ENCODE assay signal across 1 cellular context in genomic region chr19:40274585-40275544, GRCh38.
TF ChIP-seq lines count a peak whose summit lies in the region.

No MANE protein-coding gene starts in this region.

TF ChIP-seq in GM12878, 131 proteins besides CTCF, POLR2A, EP300 and RAD21:
- TF ChIP-seq REST (IDR thresholded peaks at IDR 0.05; ENCODE audit: low read depth, low read length) (no peak), GABPA (IDR thresholded peaks at IDR 0.05; ENCODE audit: low read depth) (no peak), SPI1 (IDR thresholded peaks at IDR 0.05; ENCODE audit: borderline replicate concordance, insufficient read depth, low read depth, low read length) (0 out of 2 replicates have a peak, but pooled peaks have one; percentile 1), ASH2L (IDR thresholded peaks at IDR 0.05; ENCODE audit: borderline replicate concordance, low read depth) (no peak), MEF2B (IDR thresholded peaks at IDR 0.05; ENCODE audit: partially characterized antibody, poor library complexity, severe bottlenecking) (peak; percentile 66), ATF3 (IDR thresholded peaks at IDR 0.05; ENCODE audit: borderline replicate concordance, extremely low read depth, low read depth, low read length) (no peak), IKZF1 (conservative IDR thresholded peaks at IDR 0.05) (0 out of 2 replicates have a peak, but pooled peaks have one; percentile 30), MXI1 (IDR thresholded peaks at IDR 0.05; ENCODE audit: low read depth, low read length) (peak; percentile 53; the same call in 1 of the 2 replicates), BHLHE40 (IDR thresholded peaks at IDR 0.05; ENCODE audit: borderline replicate concordance in 1 of 2, low read depth in 2 of 2, low read length in 1 of 2) (peak in 1 of 2 experiments; percentile 74; a peak in 2 of 4 replicates), HSF1 (IDR thresholded peaks at IDR 0.05; ENCODE audit: low read depth, low read length) (no peak), YBX1 (IDR thresholded peaks at IDR 0.05) (no peak), EZH2 (IDR thresholded peaks at IDR 0.05; ENCODE audit: borderline replicate concordance, control insufficient read depth, low read depth, low read length) (no peak), CREB1 (IDR thresholded peaks at IDR 0.05; ENCODE audit: low read depth) (0 out of 2 replicates have a peak, but pooled peaks have one; percentile 16), NBN (IDR thresholded peaks at IDR 0.05) (0 out of 2 replicates have a peak, but pooled peaks have one; percentile 34), RELB (IDR thresholded peaks at IDR 0.05; ENCODE audit: low read depth) (0 out of 2 replicates have a peak, but pooled peaks have one; percentile 22), ELK1 (IDR thresholded peaks at IDR 0.05; ENCODE audit: low read depth, low read length) (0 out of 2 replicates have a peak, but pooled peaks have one; percentile 19), IKZF2 (IDR thresholded peaks at IDR 0.05) (no peak), HDAC6 (IDR thresholded peaks at IDR 0.05; ENCODE audit: unreplicated experiment) (no peak), POLR2AphosphoS5 (IDR thresholded peaks at IDR 0.05; ENCODE audit: low read length) (peak; percentile 39; the same call in 1 of the 2 replicates)
